Comparison of ENCODE assay signal across 8 cellular contexts in genomic region chr11:63681208-63682044, GRCh38. TPM values are rescaled to one million over a fixed set of nuclear protein-coding genes. Genes with fewer than 3 reads are reported as not detected.
DNase-seq lines count a peak whose midpoint lies in the region; TF ChIP-seq lines count a peak whose summit lies in the region.

RTN3 (plus strand) TSS chr11:63681500; CDS start chr11:63681637, 137 bp downstream.

- H3K27ac Mint-ChIP-seq in nephron = peak within 1 kb of the TSS; percentile 75 to 91 (median 86)
- H3K27ac Mint-ChIP-seq in stimulated activated naive CD8-positive, alpha-beta T cell treated with anti-CD3 and anti-CD28 coated beads, Interleukin-15, Interleukin-2, amounts not matched to agents 100 ng/mL and 50 ng/mL, for 24 hours = peak within 1 kb of the TSS; percentile 78

- DNase-seq in ELF-1 (ENCODE audit: low read depth, low spot score) = peak; percentile 99
- DNase-seq in H7 = peak; percentile 99
- DNase-seq in M059J (ENCODE audit: low read depth) = peak; percentile 97
- peak; percentile 95 to 98 for DNase-seq in SHP77 (lab: John Stamatoyannopoulos, UW)
- peak; percentile 98 for DNase-seq in activated effector memory CD4-positive, alpha-beta T cell treated with Interleukin-2 at 50 U/mL for 16 hours
- DNase-seq in fibroblast of the aortic adventitia (ENCODE audit: low read depth) = peak; percentile 98

- no peaks in the 10 kb centered on the region for H3K36me3 ChIP-seq in H7 (replicated peaks; ENCODE audit: control insufficient read depth, insufficient read depth, low read length)

- H3K4me1 Mint-ChIP-seq in nephron = peaks cover 30% of the 10 kb centered on the region
- peaks cover 31% of the 10 kb centered on the region for H3K4me1 Mint-ChIP-seq in stimulated activated naive CD8-positive, alpha-beta T cell treated with anti-CD3 and anti-CD28 coated beads, Interleukin-15, Interleukin-2, amounts not matched to agents 100 ng/mL and 50 ng/mL, for 24 hours (ENCODE audit: low read depth)

- H3K27me3 Mint-ChIP-seq in nephron (ENCODE audit: low read depth) = peaks cover 12% of the 10 kb centered on the region
- H3K27me3 Mint-ChIP-seq in stimulated activated naive CD8-positive, alpha-beta T cell treated with anti-CD3 and anti-CD28 coated beads, Interleukin-15, Interleukin-2, amounts not matched to agents 100 ng/mL and 50 ng/mL, for 24 hours = no peaks in the 10 kb centered on the region

- no peak for TF ChIP-seq CTCF in fibroblast of the aortic adventitia (IDR thresholded peaks at IDR 0.05; ENCODE audit: insufficient read depth, low read length)
- TF ChIP-seq CTCF in nephron (IDR thresholded peaks at IDR 0.05; ENCODE audit: unreplicated experiment in 3 of 3) = no peak

- H3K36me3 Mint-ChIP-seq in nephron (ENCODE audit: low read depth) = no peaks in the 10 kb centered on the region
- no peaks in the 10 kb centered on the region for H3K36me3 Mint-ChIP-seq in stimulated activated naive CD8-positive, alpha-beta T cell treated with anti-CD3 and anti-CD28 coated beads, Interleukin-15, Interleukin-2, amounts not matched to agents 100 ng/mL and 50 ng/mL, for 24 hours (ENCODE audit: low read depth)

- no peaks in the 10 kb centered on the region for H3K27me3 ChIP-seq in H7 (ENCODE audit: control insufficient read depth, insufficient read depth, low read length)

- peak within 1 kb of the TSS; percentile 61 for H3K4me3 ChIP-seq in H7 (ENCODE audit: insufficient read depth, low read depth, low read length)
- peak within 1 kb of the TSS; percentile 96 for H3K4me3 ChIP-seq in fibroblast of the aortic adventitia (ENCODE audit: low read depth, low read length)

- H3K9me3 Mint-ChIP-seq in nephron = no peaks in the 10 kb centered on the region
- no peaks in the 10 kb centered on the region for H3K9me3 Mint-ChIP-seq in stimulated activated naive CD8-positive, alpha-beta T cell treated with anti-CD3 and anti-CD28 coated beads, Interleukin-15, Interleukin-2, amounts not matched to agents 100 ng/mL and 50 ng/mL, for 24 hours

- peak within 1 kb of the TSS; percentile 86 to 97 (median 95) for H3K4me3 Mint-ChIP-seq in nephron
- H3K4me3 Mint-ChIP-seq in stimulated activated naive CD8-positive, alpha-beta T cell treated with anti-CD3 and anti-CD28 coated beads, Interleukin-15, Interleukin-2, amounts not matched to agents 100 ng/mL and 50 ng/mL, for 24 hours = peak within 1 kb of the TSS; percentile 89

RNA-seq across cellular contexts. Expression of gene RTN3, which starts in this region (rescaled TPM):
- 109 and 142 TPM in 2 replicates for total RNA-seq in H7 (2014; rRNA removed; shearing (Covaris generic))
- total RNA-seq in M059J (2014; rRNA removed; shearing (Covaris generic)) = 142 and 175 TPM in 2 replicates
- 151 and 168 TPM in 2 replicates for total RNA-seq in fibroblast of the aortic adventitia (ENCODE audit: low replicate concordance)

Comparison
In these comparisons a context has a peak if more than half of its experiments do, and no peak if none do; other contexts are left out.
1. Peak in every context shown above with its lines: DNase-seq and H3K4me3 ChIP-seq.